13 cellular contexts compared by ENCODE assay signal in the genomic region with DNA sequence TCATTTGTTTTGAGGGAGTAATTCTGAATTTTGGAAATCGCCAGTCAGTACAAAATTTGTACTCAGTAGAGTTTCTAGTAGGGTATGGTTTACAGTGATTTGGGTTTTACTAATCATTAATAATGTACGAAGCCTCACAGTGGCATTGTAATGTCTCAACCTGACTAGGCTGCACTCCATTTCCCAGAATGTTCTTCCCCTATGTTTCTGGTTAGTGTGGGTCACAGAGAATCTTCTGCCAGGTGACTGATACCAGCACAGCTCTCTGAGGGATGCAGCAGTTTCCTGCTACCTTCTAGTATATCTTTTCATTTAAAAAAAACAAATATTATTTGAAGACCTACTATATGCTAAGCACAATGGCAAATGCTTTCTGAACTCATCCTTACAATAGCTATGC.
A peak's percentile ranks its signal among the peaks of the same experiment; 100 is the strongest.
DNase-seq lines count a peak whose midpoint lies in the region; ATAC-seq and TF ChIP-seq lines count a peak whose summit lies in the region.
"Had no signal": no experiment of that assay in that cellular context is flagged by ENCODE, and none has a peak within 500 bp of the region (broad histone marks: within the 10 kb centered on the region; RNA-seq: fewer than 3 reads in every experiment).

No MANE protein-coding gene starts in this region.

- H4K20me1 ChIP-seq in Loucy (ENCODE audit: insufficient read depth, low read length, poor library complexity, severe bottlenecking) = no peaks in the 10 kb centered on the region

- H3K4me2 ChIP-seq in Loucy (ENCODE audit: low read depth, low read length, poor library complexity, severe bottlenecking) = no peak overlapping the region

- no peaks in the 10 kb centered on the region for H3K9me2 ChIP-seq in Loucy (replicated peaks; ENCODE audit: low read depth, low read length)

- H3K4me3 ChIP-seq in Loucy (ENCODE audit: low read length, poor library complexity, severe bottlenecking) = no peak overlapping the region
- no peak overlapping the region for H3K4me3 ChIP-seq in breast epithelium
- H3K4me3 ChIP-seq in ovary = no peak overlapping the region
- H3K4me3 ChIP-seq: thyroid gland had no signal

- intact Hi-C loops in breast epithelium (cut with DNase I; ENCODE audit: low total_unique reads) = no loop called here
- intact Hi-C loops in ovary (cut with DNase I) = no loop called here

- H3K79me2 ChIP-seq in Loucy (ENCODE audit: insufficient read depth, low read length) = no peaks in the 10 kb centered on the region

- ATAC-seq in GM19043 (IDR thresholded peaks at IDR 0.05; ENCODE audit: low read depth, unreplicated experiment) = peak; percentile 29
- no peak for ATAC-seq in GM19035 (IDR thresholded peaks at IDR 0.05; ENCODE audit: unreplicated experiment)

- H3K9me3 ChIP-seq in Loucy (ENCODE audit: insufficient read depth, low read depth, low read length) = no peaks in the 10 kb centered on the region
- H3K9me3 ChIP-seq in breast epithelium = no peaks in the 10 kb centered on the region
- no peaks in the 10 kb centered on the region for H3K9me3 ChIP-seq in ovary
- H3K9me3 ChIP-seq: thyroid gland had no signal

- H3K36me3 ChIP-seq in Loucy (ENCODE audit: insufficient read depth, low read length) (no peaks in the 10 kb centered on the region), breast epithelium (no peaks in the 10 kb centered on the region), ovary (no peaks in the 10 kb centered on the region)
- H3K36me3 ChIP-seq: thyroid gland had no signal

- TF ChIP-seq CTCF in 22Rv1 (IDR thresholded peaks at IDR 0.05) (no peak), Loucy (conservative IDR thresholded peaks at IDR 0.05; ENCODE audit: low read length) (no peak), breast epithelium (IDR thresholded peaks at IDR 0.05) (no peak), ovary (IDR thresholded peaks at IDR 0.05) (no peak)

- H3K27ac ChIP-seq in 22Rv1 = peak overlapping the region; percentile 68
- peak overlapping the region; percentile 56 to 87 for H3K27ac ChIP-seq in breast epithelium
- H3K27ac ChIP-seq in ovary = peak overlapping the region in 1 of 2 donors; percentile 83
- H3K27ac ChIP-seq: C4-2B, thyroid gland had no signal

- peaks cover 56% of the 10 kb centered on the region for H3K4me1 ChIP-seq in Loucy (ENCODE audit: insufficient read depth, low read length, poor library complexity, severe bottlenecking)
- H3K4me1 ChIP-seq in breast epithelium = no peaks in the 10 kb centered on the region
- H3K4me1 ChIP-seq in ovary (ENCODE audit: insufficient read depth) = peaks cover 6% of the 10 kb centered on the region
- H3K4me1 ChIP-seq: thyroid gland had no signal

- peaks cover 17% of the 10 kb centered on the region for H3F3A ChIP-seq in Loucy (ENCODE audit: low read depth)

- DNase-seq in breast epithelium (ENCODE audit: low spot score in 2 of 2) = no peak
- DNase-seq in hepatic stellate cell (ENCODE audit: low spot score) = no peak
- no peak for DNase-seq in anterior cingulate cortex (lab: John Stamatoyannopoulos, UW)
- no peak for DNase-seq in ovary
- DNase-seq: activated gamma-delta T cell treated with Interleukin-2 at 50 U/mL for 16 hours; effector memory CD4-positive, alpha-beta T cell; T1000; thyroid gland had no signal

- H3K27me3 ChIP-seq in Loucy (ENCODE audit: insufficient read depth, low read length, poor library complexity, severe bottlenecking) (no peaks in the 10 kb centered on the region), breast epithelium (no peaks in the 10 kb centered on the region), ovary (no peaks in the 10 kb centered on the region)
- H3K27me3 ChIP-seq: thyroid gland had no signal

- no peak for TF ChIP-seq EP300 in ovary (IDR thresholded peaks at IDR 0.05)

- H3K9ac ChIP-seq in Loucy (ENCODE audit: low read depth, low read length, poor library complexity, severe bottlenecking) = peak overlapping the region; percentile 64

- no peak overlapping the region for H2AFZ ChIP-seq in Loucy (ENCODE audit: low read length)

- TF ChIP-seq POLR2A in breast epithelium (IDR thresholded peaks at IDR 0.05) (no peak), ovary (IDR thresholded peaks at IDR 0.05) (no peak)

- WGBS in ovary, 3 donors = 93 to 96% (median 94%) methylated on average over 2 of the region's 2 CpGs
